ENCODE assay signal across 12 cellular contexts in genomic region chr9:89686134-89686533, GRCh38.
A peak's percentile ranks its signal among the peaks of the same experiment; 100 is the strongest.
DNase-seq lines count a peak whose midpoint lies in the region; ATAC-seq and TF ChIP-seq lines count a peak whose summit lies in the region.
"Had no signal": no experiment of that assay in that cellular context is flagged by ENCODE, and none has a peak within 500 bp of the region (broad histone marks: within the 10 kb centered on the region; RNA-seq: fewer than 3 reads in every experiment).

No MANE protein-coding gene starts in this region.

- DNase-seq in NCI-H1105 treated with DMSO at 0.1 percent for 48 hours (lab: John Stamatoyannopoulos, UW): peak; percentile 89
- DNase-seq in SHP77 treated with DMSO at 0.1 percent for 48 hours (lab: John Stamatoyannopoulos, UW): peak; percentile 49
- no peak for DNase-seq in left lung
- DNase-seq in NOMO-1 treated with DMSO at 0.1 percent for 48 hours (lab: John Stamatoyannopoulos, UW; ENCODE audit: unreplicated experiment): no peak
- no peak for DNase-seq in stimulated activated CD4-positive, alpha-beta T cell treated with anti-CD3 and anti-CD28 coated beads, Interleukin-4, amount 100 ng/mL, for 4 hours
- DNase-seq in foreskin melanocyte: no peak
- DNase-seq: activated naive CD8-positive, alpha-beta T cell treated with anti-CD3 and anti-CD28 coated beads for 36 hours; BE2C; effector memory CD8-positive, alpha-beta T cell had no signal

- intact Hi-C loops in left lung (cut with DNase I): no loop called here

- H3K9ac ChIP-seq in BLaER1 treated with 17β-estradiol and CSF1 and Interleukin-3, amounts not matched to agents 10 nM and 100 nM: no peak overlapping the region

- H3K27ac ChIP-seq in BLaER1 treated with 17β-estradiol and CSF1 and Interleukin-3, amounts not matched to agents 10 nM and 100 nM: peak overlapping the region in 1 of 11 experiments; percentile 25; a peak in 1 of 22 replicates
- no peak overlapping the region for H3K27ac ChIP-seq in left lung
- H3K27ac ChIP-seq: vagina had no signal

- TF ChIP-seq CTCF in left lung (IDR thresholded peaks at IDR 0.05): no peak

- peaks cover 0 to 11% (median 10%) of the 10 kb centered on the region in 10 experiments; a peak in 11 of 20 replicates for H3K4me1 ChIP-seq in BLaER1 treated with 17β-estradiol and CSF1 and Interleukin-3, amounts not matched to agents 10 nM and 100 nM
- H3K4me1 ChIP-seq in left lung: peaks cover 0 to 8% of the 10 kb centered on the region in 2 donors

- no peaks in the 10 kb centered on the region for H3K9me3 ChIP-seq in BLaER1 treated with 17β-estradiol and CSF1 and Interleukin-3, amounts not matched to agents 10 nM and 100 nM (replicated peaks in 1 of 11)
- no peaks in the 10 kb centered on the region for H3K9me3 ChIP-seq in left lung
- H3K9me3 ChIP-seq: BE2C, vagina had no signal

- no peaks in the 10 kb centered on the region for H3K36me3 ChIP-seq in BLaER1 treated with 17β-estradiol and CSF1 and Interleukin-3, amounts not matched to agents 10 nM and 100 nM
- H3K36me3 ChIP-seq in left lung: no peaks in the 10 kb centered on the region
- H3K36me3 ChIP-seq: BE2C, vagina had no signal

- no peaks in the 10 kb centered on the region for H3K27me3 ChIP-seq in BLaER1 treated with 17β-estradiol and CSF1 and Interleukin-3, amounts not matched to agents 10 nM and 100 nM
- H3K27me3 ChIP-seq in left lung: no peaks in the 10 kb centered on the region
- H3K27me3 ChIP-seq: BE2C, vagina had no signal

- ATAC-seq in left lung (peak; percentile 28), HG03469 (IDR thresholded peaks at IDR 0.05; ENCODE audit: unreplicated experiment) (no peak)
- ATAC-seq: effector memory CD8-positive, alpha-beta T cell had no signal

- H4K20me1 ChIP-seq in BLaER1 treated with 17β-estradiol and CSF1 and Interleukin-3, amounts not matched to agents 10 nM and 100 nM: no peaks in the 10 kb centered on the region

- no peak overlapping the region for H3K4me3 ChIP-seq in BLaER1 treated with 17β-estradiol and CSF1 and Interleukin-3, amounts not matched to agents 10 nM and 100 nM
- H3K4me3 ChIP-seq in left lung: no peak overlapping the region
- H3K4me3 ChIP-seq: vagina had no signal

- peak overlapping the region in 8 of 11 experiments; percentile 1 to 44 (median 16); a peak in 6 of 22 replicates for H3K4me2 ChIP-seq in BLaER1 treated with 17β-estradiol and CSF1 and Interleukin-3, amounts not matched to agents 10 nM and 100 nM

Comparison
In these comparisons a context has a peak if more than half of its experiments do, and no peak if none do; other contexts are left out.
1. DNase-seq: peak in NCI-H1105 treated with DMSO at 0.1 percent for 48 hours (single experiment) and SHP77 treated with DMSO at 0.1 percent for 48 hours (single experiment); none in left lung (0 of 2), NOMO-1 treated with DMSO at 0.1 percent for 48 hours (single experiment), stimulated activated CD4-positive, alpha-beta T cell treated with anti-CD3 and anti-CD28 coated beads, Interleukin-4, amount 100 ng/mL, for 4 hours (0 of 2) and foreskin melanocyte (single experiment).